Comparison of ENCODE assay signal across 9 cellular contexts in the genomic region with DNA sequence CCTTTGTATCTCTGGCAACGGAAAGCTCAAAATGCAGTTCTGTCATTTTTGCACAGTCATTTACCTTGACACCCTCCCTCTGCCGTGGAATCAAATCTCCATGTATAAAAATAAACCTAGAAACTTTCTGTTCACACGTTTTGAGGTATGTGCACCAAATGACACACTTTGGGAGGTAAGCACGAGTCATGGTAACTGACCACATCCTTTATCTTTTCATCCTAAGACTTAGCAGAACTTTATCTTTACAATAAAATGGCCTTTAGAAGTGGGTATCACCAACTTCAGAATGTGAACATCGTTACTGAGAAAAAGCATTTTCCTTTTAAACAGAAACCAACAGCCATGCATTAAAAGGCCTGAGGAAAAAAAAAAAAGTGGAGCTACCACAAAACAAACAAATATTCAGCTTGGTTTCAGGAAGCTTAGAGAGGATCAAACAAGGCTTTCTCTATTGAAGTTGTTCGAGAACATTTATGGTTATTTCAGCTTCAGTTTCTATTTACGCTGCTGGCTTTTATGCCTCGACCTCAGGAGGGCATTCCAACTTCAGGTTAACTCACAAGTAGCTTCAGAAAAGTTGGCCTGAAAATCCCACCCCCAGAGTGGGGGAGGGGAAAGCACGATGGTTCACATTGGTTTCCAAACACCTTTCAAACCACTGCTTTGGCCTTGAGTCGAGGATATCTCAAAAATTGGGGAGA.
DNase-seq lines count a peak whose midpoint lies in the region; ATAC-seq and TF ChIP-seq lines count a peak whose summit lies in the region.
"Had no signal": no experiment of that assay in that cellular context is flagged by ENCODE, and none has a peak within 500 bp of the region (broad histone marks: within the 10 kb centered on the region; RNA-seq: fewer than 3 reads in every experiment).

No MANE protein-coding gene starts in this region.

- peak overlapping the region; percentile 67 to 92 (median 85) for H3K4me3 Mint-ChIP-seq in CD4-positive, alpha-beta memory T cell
- peak overlapping the region; percentile 75 for H3K4me3 Mint-ChIP-seq in activated CD4-positive, alpha-beta T cell treated with anti-CD3 and anti-CD28 coated beads, Interleukin-2, amount 10 ng/mL, durations not matched to agents 24 days and 14 days
- H3K4me3 Mint-ChIP-seq in mesothelial cell of epicardium: no peak overlapping the region

- H3K27ac Mint-ChIP-seq in CD4-positive, alpha-beta memory T cell: peak overlapping the region; percentile 93 to 99 (median 97)
- peak overlapping the region; percentile 86 for H3K27ac Mint-ChIP-seq in activated CD4-positive, alpha-beta T cell treated with anti-CD3 and anti-CD28 coated beads, Interleukin-2, amount 10 ng/mL, durations not matched to agents 24 days and 14 days
- H3K27ac Mint-ChIP-seq in mesothelial cell of epicardium: no peak overlapping the region

- no peaks in the 10 kb centered on the region for H3K79me2 ChIP-seq in PC-3 (ENCODE audit: low read length)

- H3K4me2 ChIP-seq in PC-3 (ENCODE audit: low read length): no peak overlapping the region

- H3K27ac ChIP-seq in CD4-positive, alpha-beta memory T cell (ENCODE audit: low read depth, low read length): peak overlapping the region; percentile 66
- H3K27ac ChIP-seq in iPS-20b (ENCODE audit: low read length) (peak overlapping the region; percentile 16), right cardiac atrium (ENCODE audit: low read length) (no peak overlapping the region), PC-3 (ENCODE audit: low read length) (no peak overlapping the region)
- H3K27ac ChIP-seq: VCaP had no signal

- WGBS in right cardiac atrium: 69% methylated on average over 10 of the region's 10 CpGs

- no peaks in the 10 kb centered on the region for H3K27me3 ChIP-seq in CD4-positive, alpha-beta memory T cell (ENCODE audit: insufficient read depth, low read length)
- no peaks in the 10 kb centered on the region for H3K27me3 ChIP-seq in iPS-20b (ENCODE audit: insufficient read depth, low read length)
- no peaks in the 10 kb centered on the region for H3K27me3 ChIP-seq in right cardiac atrium (ENCODE audit: control insufficient read depth, insufficient read depth)
- H3K27me3 ChIP-seq in PC-3 (ENCODE audit: low read length): peaks cover 90% of the 10 kb centered on the region

- H3F3A ChIP-seq in PC-3 (ENCODE audit: low read length, unreplicated experiment): no peaks in the 10 kb centered on the region

- peaks cover 46% of the 10 kb centered on the region for H3K4me1 ChIP-seq in CD4-positive, alpha-beta memory T cell (ENCODE audit: insufficient read depth, low read length)
- H3K4me1 ChIP-seq in iPS-20b (ENCODE audit: insufficient read depth, low read length) (peaks cover 43% of the 10 kb centered on the region; the same call in 1 of the 2 replicates), right cardiac atrium (ENCODE audit: control insufficient read depth, insufficient read depth, low read length) (peaks cover 2% of the 10 kb centered on the region), PC-3 (ENCODE audit: insufficient read depth, low read length) (no peaks in the 10 kb centered on the region; the same call in 1 of the 2 replicates)

- ATAC-seq in GM21737 (IDR thresholded peaks at IDR 0.05; ENCODE audit: unreplicated experiment) (peak; percentile 69), right cardiac atrium (no peak), PC-3 (no peak), HG02571 (IDR thresholded peaks at IDR 0.05; ENCODE audit: unreplicated experiment) (no peak)

- BruUV-seq in PC-3 (replicated peaks; lab: Mats Ljungman, UMichigan): no TSS peak

- no peaks in the 10 kb centered on the region for H3K9me2 ChIP-seq in PC-3 (replicated peaks; ENCODE audit: low read length)

- no peaks in the 10 kb centered on the region for H3K9me3 Mint-ChIP-seq in CD4-positive, alpha-beta memory T cell
- H3K9me3 Mint-ChIP-seq in activated CD4-positive, alpha-beta T cell treated with anti-CD3 and anti-CD28 coated beads, Interleukin-2, amount 10 ng/mL, durations not matched to agents 24 days and 14 days: no peaks in the 10 kb centered on the region
- no peaks in the 10 kb centered on the region for H3K9me3 Mint-ChIP-seq in mesothelial cell of epicardium

- no peak overlapping the region for H2AFZ ChIP-seq in PC-3 (ENCODE audit: low read length)

- no peaks in the 10 kb centered on the region for H4K20me1 ChIP-seq in PC-3 (ENCODE audit: low read length)

- POLR2A ChIA-PET in CD4-positive, alpha-beta memory T cell (lab: Charles Lee; ENCODE audit: partially characterized antibody): interaction anchor here (0.5 to 4.0 kb wide), 32 partner anchors 8 to 282 kb away, joined by 3 to 28 read pairs (median 4); no protein-coding TSS in a partner anchor
- POLR2A ChIA-PET in PC-3 (lab: Charles Lee; ENCODE audit: unreplicated experiment): interaction anchor here (0.6 kb wide), 1 partner anchor 467 kb away, joined by 3 read pairs; no protein-coding TSS in a partner anchor

- no peaks in the 10 kb centered on the region for H3K9me3 ChIP-seq in CD4-positive, alpha-beta memory T cell (ENCODE audit: control insufficient read depth in 1 of 2, low read length in 2 of 2)
- H3K9me3 ChIP-seq in iPS-20b (ENCODE audit: insufficient read depth, low read depth, low read length) (no peaks in the 10 kb centered on the region), right cardiac atrium (ENCODE audit: control insufficient read depth, low read length) (no peaks in the 10 kb centered on the region), PC-3 (ENCODE audit: low read length) (no peaks in the 10 kb centered on the region)

- H3K9ac ChIP-seq in iPS-20b (ENCODE audit: low read depth, low read length): peak overlapping the region; percentile 17; the same call in 1 of the 2 replicates
- H3K9ac ChIP-seq in PC-3 (ENCODE audit: low read length): no peak overlapping the region

- H3K4me1 Mint-ChIP-seq in CD4-positive, alpha-beta memory T cell: peaks cover 36 to 55% (median 47%) of the 10 kb centered on the region in 4 donors
- peaks cover 44% of the 10 kb centered on the region for H3K4me1 Mint-ChIP-seq in activated CD4-positive, alpha-beta T cell treated with anti-CD3 and anti-CD28 coated beads, Interleukin-2, amount 10 ng/mL, durations not matched to agents 24 days and 14 days
- H3K4me1 Mint-ChIP-seq in mesothelial cell of epicardium: peaks cover 16% of the 10 kb centered on the region

- peak; percentile 73 to 85 (median 81) for DNase-seq in CD4-positive, alpha-beta memory T cell
- DNase-seq in activated CD4-positive, alpha-beta T cell treated with anti-CD3 and anti-CD28 coated beads, Interleukin-2, amount 10 ng/mL, durations not matched to agents 24 days and 14 days: peak; percentile 86
- DNase-seq in right cardiac atrium: no peak
- no peak for DNase-seq in PC-3
- DNase-seq in mesothelial cell of epicardium (ENCODE audit: low spot score in 2 of 2, unreplicated experiment in 2 of 2): no peak

- H3K27me3 Mint-ChIP-seq in CD4-positive, alpha-beta memory T cell: no peaks in the 10 kb centered on the region
- no peaks in the 10 kb centered on the region for H3K27me3 Mint-ChIP-seq in activated CD4-positive, alpha-beta T cell treated with anti-CD3 and anti-CD28 coated beads, Interleukin-2, amount 10 ng/mL, durations not matched to agents 24 days and 14 days
- no peaks in the 10 kb centered on the region for H3K27me3 Mint-ChIP-seq in mesothelial cell of epicardium (ENCODE audit: low read depth)

- CTCF ChIA-PET in CD4-positive, alpha-beta memory T cell (lab: Charles Lee; ENCODE audit: partially characterized antibody): interaction anchor here (0.7 to 3.3 kb wide), 24 partner anchors 9 to 272 kb away, joined by 3 to 32 read pairs (median 4); no protein-coding TSS in a partner anchor
- CTCF ChIA-PET in PC-3 (lab: Charles Lee): no interaction called here

- TF ChIP-seq CTCF in PC-3 (conservative IDR thresholded peaks at IDR 0.05; ENCODE audit: low read depth, low read length) (no peak), mesothelial cell of epicardium (IDR thresholded peaks at IDR 0.05; ENCODE audit: unreplicated experiment) (no peak)

- H3K36me3 ChIP-seq in CD4-positive, alpha-beta memory T cell (ENCODE audit: insufficient read depth, low read length): no peaks in the 10 kb centered on the region
- H3K36me3 ChIP-seq in iPS-20b (ENCODE audit: insufficient read depth, low read depth, low read length) (no peaks in the 10 kb centered on the region), PC-3 (ENCODE audit: low read depth, low read length) (no peaks in the 10 kb centered on the region)

- intact Hi-C loops in CD4-positive, alpha-beta memory T cell (cut with micrococcal nuclease): loop anchor here (1.0 to 10.0 kb wide), 6 partner anchors 57 to 267 kb away; no protein-coding TSS in a partner anchor
- intact Hi-C loops in activated CD4-positive, alpha-beta T cell treated with anti-CD3 and anti-CD28 coated beads, Interleukin-2, amount 10 ng/mL, durations not matched to agents 24 days and 14 days (cut with micrococcal nuclease): loop anchor here (1.0 to 5.0 kb wide), 10 partner anchors 45 to 267 kb away; no protein-coding TSS in a partner anchor
- intact Hi-C loops in right cardiac atrium (cut with DNase I): no loop called here
- intact Hi-C loops in PC-3 (cut with micrococcal nuclease): no loop called here

- peak overlapping the region in 1 of 2 donors; percentile 46 for H3K4me3 ChIP-seq in CD4-positive, alpha-beta memory T cell (ENCODE audit: low read length in 2 of 2)
- no peak overlapping the region for H3K4me3 ChIP-seq in iPS-20b (ENCODE audit: low read length)
- H3K4me3 ChIP-seq in right cardiac atrium (ENCODE audit: low read length): no peak overlapping the region
- H3K4me3 ChIP-seq in PC-3 (ENCODE audit: low read length): no peak overlapping the region

- H3K36me3 Mint-ChIP-seq in CD4-positive, alpha-beta memory T cell: no peaks in the 10 kb centered on the region
- no peaks in the 10 kb centered on the region for H3K36me3 Mint-ChIP-seq in activated CD4-positive, alpha-beta T cell treated with anti-CD3 and anti-CD28 coated beads, Interleukin-2, amount 10 ng/mL, durations not matched to agents 24 days and 14 days (ENCODE audit: low read depth)
- no peaks in the 10 kb centered on the region for H3K36me3 Mint-ChIP-seq in mesothelial cell of epicardium

Comparison
In these comparisons a context has a peak if more than half of its experiments do, and no peak if none do; other contexts are left out.
1. DNase-seq: peak in CD4-positive, alpha-beta memory T cell (5 of 5) and activated CD4-positive, alpha-beta T cell treated with anti-CD3 and anti-CD28 coated beads, Interleukin-2, amount 10 ng/mL, durations not matched to agents 24 days and 14 days (single experiment); none in right cardiac atrium (0 of 3), PC-3 (single experiment) and mesothelial cell of epicardium (0 of 2).
2. H3K27ac ChIP-seq: peak in CD4-positive, alpha-beta memory T cell (single experiment) and iPS-20b (single experiment); none in right cardiac atrium (single experiment) and PC-3 (single experiment).
3. intact Hi-C loops: an anchor here in CD4-positive, alpha-beta memory T cell (1.0 to 10.0 kb wide) and activated CD4-positive, alpha-beta T cell treated with anti-CD3 and anti-CD28 coated beads, Interleukin-2, amount 10 ng/mL, durations not matched to agents 24 days and 14 days (1.0 to 5.0 kb wide); none called in right cardiac atrium and PC-3.